8 cellular contexts compared by ENCODE assay signal in the genomic region with DNA sequence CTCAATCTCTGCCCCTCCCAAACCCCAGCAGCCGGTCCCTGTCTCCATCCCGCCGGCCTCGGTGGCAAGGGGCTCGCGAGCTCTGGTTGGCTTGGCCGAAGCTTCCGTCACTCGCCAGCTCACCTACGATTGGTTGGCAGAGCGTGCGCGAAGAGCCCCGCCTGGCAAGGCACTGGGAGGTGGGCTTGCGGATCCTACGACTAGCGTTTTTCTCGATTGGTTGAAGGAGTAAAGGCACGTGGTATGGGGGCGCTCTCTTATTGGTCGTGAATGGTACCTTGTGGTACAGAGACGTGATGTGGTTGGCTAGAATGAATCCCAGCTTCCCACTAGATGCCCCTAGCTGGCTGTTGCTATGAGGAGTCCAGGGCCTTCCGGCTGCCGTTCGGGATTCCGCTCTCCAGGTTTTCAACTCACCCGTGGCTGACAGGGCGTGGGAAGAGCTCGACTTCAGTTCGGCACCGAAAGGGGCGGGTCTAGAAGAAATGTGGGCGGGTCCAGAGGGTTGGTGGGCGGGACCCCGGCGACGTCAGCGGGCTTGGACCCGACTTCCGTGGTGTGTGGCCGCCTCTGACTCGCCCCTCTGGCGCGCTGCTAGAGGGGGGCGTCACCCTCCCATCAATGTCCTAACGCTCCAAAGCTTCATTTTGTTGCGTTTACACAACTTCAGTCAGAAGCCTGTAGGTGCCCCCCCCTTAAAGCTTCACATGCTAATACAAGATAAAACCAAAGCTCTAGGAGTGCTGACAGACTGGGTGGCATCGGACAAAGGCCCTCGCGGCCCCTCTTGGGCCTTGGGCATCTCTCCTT. TPM values are rescaled to one million over a fixed set of nuclear protein-coding genes. Genes with fewer than 3 reads are reported as not detected.
A peak's percentile ranks its signal among the peaks of the same experiment; 100 is the strongest.
DNase-seq lines count a peak whose midpoint lies in the region; ATAC-seq and TF ChIP-seq lines count a peak whose summit lies in the region.

No MANE protein-coding gene starts in this region.

- no peaks in the 10 kb centered on the region for H3K27me3 ChIP-seq in left lung

- DNase-seq in CD1c-positive myeloid dendritic cell (ENCODE audit: extremely low spot score) (peak; percentile 99), NCI-H774 (lab: John Stamatoyannopoulos, UW) (peak; percentile 98), dermis blood vessel endothelial cell (peak; percentile 100), left lung (peak; percentile 96 to 99)
- peak; percentile 98 to 99 for DNase-seq in activated CD4-positive, alpha-beta T cell treated with anti-CD3 and anti-CD28 coated beads, Interleukin-2, amount 50 U/mL, for 48 hours
- peak; percentile 94 for DNase-seq in stimulated activated CD4-positive, alpha-beta T cell treated with anti-CD3 and anti-CD28 coated beads, Interleukin-2, amount 100 ng/mL, for 4 hours (ENCODE audit: low read depth)

- intact Hi-C loops in left lung (cut with DNase I) = no loop called here

- peak overlapping the region; percentile 99 for H3K27ac ChIP-seq in left lung

- H3K4me3 ChIP-seq in left lung = peak overlapping the region; percentile 58 to 82

- ATAC-seq in GM19438 (IDR thresholded peaks at IDR 0.05; ENCODE audit: low read depth, unreplicated experiment) (peak; percentile 72), HG03571 (IDR thresholded peaks at IDR 0.05; ENCODE audit: unreplicated experiment) (peak; percentile 75), left lung (peak; percentile 91)

- peaks cover 13 to 38% of the 10 kb centered on the region in 2 donors for H3K4me1 ChIP-seq in left lung

- no peaks in the 10 kb centered on the region for H3K36me3 ChIP-seq in left lung

- no peaks in the 10 kb centered on the region for H3K9me3 ChIP-seq in left lung

- TF ChIP-seq CTCF in left lung (IDR thresholded peaks at IDR 0.05) = no peak

RNA-seq across cellular contexts. Expression of gene RAP2A, which starts 0.8 kb away (rescaled TPM):
- 61.1 and 63.6 TPM in 2 replicates for total RNA-seq in dermis blood vessel endothelial cell
- 10 to 100 TPM; 49.9 to 53.5 TPM for total RNA-seq in left lung

Comparison
In these comparisons a context has a peak if more than half of its experiments do, and no peak if none do; other contexts are left out.
1. Peak in every context shown above with its lines: DNase-seq, ATAC-seq, H3K4me3 ChIP-seq and H3K27ac ChIP-seq.